ENCODE assay signal across 7 cellular contexts in the genomic region with DNA sequence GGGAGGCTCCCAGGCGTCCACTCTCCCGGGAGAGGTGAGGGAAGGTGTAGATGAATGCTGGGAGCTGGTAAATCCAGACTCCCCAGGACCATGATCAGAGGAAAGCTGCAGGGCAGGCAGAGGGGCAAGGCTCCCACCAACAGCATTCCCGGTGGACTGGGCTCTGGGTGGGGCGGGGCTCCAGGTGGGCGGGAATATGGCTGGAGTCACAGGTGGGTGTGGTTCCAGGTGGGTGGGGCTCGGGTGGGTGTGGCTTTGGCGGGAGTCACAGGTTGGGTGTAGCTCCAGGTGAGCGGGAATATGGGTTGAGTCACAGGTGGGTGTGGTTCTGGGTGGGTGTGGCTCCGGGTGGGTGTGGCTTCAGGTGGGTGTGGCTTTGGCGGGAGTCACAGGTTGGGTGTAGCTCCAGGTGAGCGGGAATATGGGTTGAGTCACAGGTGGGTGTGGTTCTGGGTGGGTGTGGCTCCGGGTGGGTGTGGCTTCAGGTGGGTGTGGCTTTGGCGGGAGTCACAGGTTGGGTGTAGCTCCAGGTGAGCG.
A peak's percentile ranks its signal among the peaks of the same experiment; 100 is the strongest.
DNase-seq lines count a peak whose midpoint lies in the region; ATAC-seq and TF ChIP-seq lines count a peak whose summit lies in the region.
"Not testable (repeated sequence)": the region's sequence is repeated elsewhere in the genome, so short reads cannot be mapped to it uniquely, and the experiment has no call there.

No MANE protein-coding gene starts in this region.

- not testable (repeated sequence) for H3K9me2 ChIP-seq in OCI-LY7 (ENCODE audit: insufficient read depth, low read length)

- dilution Hi-C loops in IMR-90 (cut with HindIII; ENCODE audit: low sequenced_read_pairs, unreplicated experiment); mammary epithelial cell (cut with HindIII; ENCODE audit: low sequenced_read_pairs): not testable (repeated sequence)

- in situ Hi-C loops in IMR-90 (cut with MboI; ENCODE audit: low sequenced_read_pairs); mammary epithelial cell (cut with MboI; ENCODE audit: low sequenced_read_pairs in 2 of 2): not testable (repeated sequence)

- not testable (repeated sequence) for H2BK15ac ChIP-seq in IMR-90 (ENCODE audit: low read depth, low read length)

- H3K79me1 ChIP-seq in IMR-90 (ENCODE audit: low read depth in 1 of 2, low read length in 2 of 2): not testable (repeated sequence)

- H3K4me1 Mint-ChIP-seq in activated CD8-positive, alpha-beta T cell treated with anti-CD3 and anti-CD28 coated beads, Interleukin-2, amount 10 ng/mL, durations not matched to agents 7 days and 5 days (ENCODE audit: low read depth); natural killer cell: not testable (repeated sequence)

- H3K9me3 ChIP-seq in IMR-90 (ENCODE audit: control insufficient read depth, insufficient read depth, low read length); OCI-LY7 (ENCODE audit: low read length); mammary epithelial cell (replicated peaks; ENCODE audit: insufficient read depth, low read length); right cardiac atrium (ENCODE audit: control insufficient read depth, low read length): not testable (repeated sequence)

- H2AFZ ChIP-seq in IMR-90 (replicated peaks; ENCODE audit: low read length, poor library complexity); OCI-LY7 (ENCODE audit: low read length); mammary epithelial cell (ENCODE audit: low read depth, low read length): not testable (repeated sequence)

- POLR2A ChIA-PET in IMR-90 (lab: Charles Lee; ENCODE audit: unreplicated experiment); OCI-LY7 (lab: Charles Lee); activated CD8-positive, alpha-beta T cell treated with anti-CD3 and anti-CD28 coated beads, Interleukin-2, amount 10 ng/mL, durations not matched to agents 7 days and 5 days (lab: Charles Lee): not testable (repeated sequence)

- not testable (repeated sequence) for BruUV-seq in IMR-90 (replicated peaks; lab: Mats Ljungman, UMichigan); OCI-LY7 (replicated peaks; lab: Mats Ljungman, UMichigan); mammary epithelial cell (replicated peaks; lab: Mats Ljungman, UMichigan)

- not testable (repeated sequence) for H3K23ac ChIP-seq in IMR-90 (ENCODE audit: low read depth, low read length)

- WGBS in IMR-90 (ENCODE audit: extremely low coverage in 2 of 2, insufficient read length in 1 of 2), 2 experiments: 37% methylated on average over 2 of the region's 14 CpGs; no CpG with 5 or more reads in 1 of the 2 experiments
- whole genome bisulfite sequencing in mammary epithelial cell (ENCODE audit: low coverage, missing lambda C conversion rate): 7% methylated on average over 3 of the region's 14 CpGs
- WGBS in right cardiac atrium: 43% methylated on average over 13 of the region's 14 CpGs

- peak overlapping the region; percentile 37 for H2AK9ac ChIP-seq in IMR-90 (replicated peaks; ENCODE audit: low read depth, low read length, poor library complexity)

- intact Hi-C loops in IMR-90 (cut with micrococcal nuclease); OCI-LY7 (cut with micrococcal nuclease; ENCODE audit: unreplicated experiment); mammary epithelial cell (cut with micrococcal nuclease); right cardiac atrium (cut with DNase I); natural killer cell (cut with micrococcal nuclease): not testable (repeated sequence)

- not testable (repeated sequence) for H3K9ac ChIP-seq in IMR-90 (ENCODE audit: low read depth, low read length); mammary epithelial cell (ENCODE audit: insufficient read depth, low read length)

- not testable (repeated sequence) for H2BK20ac ChIP-seq in IMR-90 (ENCODE audit: low read depth, low read length)

- not testable (repeated sequence) for H4K91ac ChIP-seq in IMR-90 (ENCODE audit: insufficient read depth, low read depth, low read length)

- H3K56ac ChIP-seq in IMR-90 (ENCODE audit: extremely low read depth, insufficient read depth, low read length): not testable (repeated sequence)

- H3K36me3 Mint-ChIP-seq in activated CD8-positive, alpha-beta T cell treated with anti-CD3 and anti-CD28 coated beads, Interleukin-2, amount 10 ng/mL, durations not matched to agents 7 days and 5 days (ENCODE audit: low read depth); natural killer cell: not testable (repeated sequence)

- H3K27me3 ChIP-seq in IMR-90 (ENCODE audit: control insufficient read depth, insufficient read depth, low read length): peaks cover 35% of the 10 kb centered on the region
- H3K27me3 ChIP-seq in mammary epithelial cell (ENCODE audit: insufficient read depth, low read length); right cardiac atrium (ENCODE audit: control insufficient read depth, insufficient read depth): not testable (repeated sequence)

- TF ChIP-seq RAD21 in IMR-90 (IDR thresholded peaks at IDR 0.05; ENCODE audit: low read length): not testable (repeated sequence)

- not testable (repeated sequence) for H3K79me2 ChIP-seq in OCI-LY7 (ENCODE audit: insufficient read depth, low read depth, low read length); mammary epithelial cell (ENCODE audit: insufficient read depth, low read length)

- H3K14ac ChIP-seq in IMR-90 (replicated peaks; ENCODE audit: low read depth, low read length): not testable (repeated sequence)

- not testable (repeated sequence) for H3K9me3 Mint-ChIP-seq in activated CD8-positive, alpha-beta T cell treated with anti-CD3 and anti-CD28 coated beads, Interleukin-2, amount 10 ng/mL, durations not matched to agents 7 days and 5 days (ENCODE audit: insufficient read depth); natural killer cell

- DNase-seq in DMS53 (lab: John Stamatoyannopoulos, UW) (peak; percentile 48), OCI-LY7 (ENCODE audit: low spot score) (peak; percentile 10), mammary epithelial cell (peak; percentile 12), right cardiac atrium (peak in 2 of 3 donors; percentile 16 to 49)
- DNase-seq in IMR-90; activated CD8-positive, alpha-beta T cell treated with anti-CD3 and anti-CD28 coated beads, Interleukin-2, amount 10 ng/mL, durations not matched to agents 7 days and 5 days; natural killer cell: not testable (repeated sequence)

- H3K4me3 ChIP-seq in IMR-90 (ENCODE audit: insufficient read depth, low read depth, low read length); OCI-LY7 (ENCODE audit: low read depth, low read length, poor library complexity, severe bottlenecking); mammary epithelial cell (replicated peaks in 1 of 3; ENCODE audit: insufficient read depth in 1 of 3, low read depth in 2 of 3, low read length in 3 of 3); right cardiac atrium (ENCODE audit: low read length): not testable (repeated sequence)

- not testable (repeated sequence) for H4K20me1 ChIP-seq in IMR-90 (ENCODE audit: insufficient read depth, low read length); OCI-LY7 (ENCODE audit: insufficient read depth, low read length); mammary epithelial cell (ENCODE audit: insufficient read depth, low read length)

- not testable (repeated sequence) for H2AK5ac ChIP-seq in IMR-90 (ENCODE audit: low read depth, low read length)

- not testable (repeated sequence) for H3K27me3 Mint-ChIP-seq in activated CD8-positive, alpha-beta T cell treated with anti-CD3 and anti-CD28 coated beads, Interleukin-2, amount 10 ng/mL, durations not matched to agents 7 days and 5 days (ENCODE audit: low read depth); natural killer cell (ENCODE audit: low read depth in 2 of 2)

- H4K5ac ChIP-seq in IMR-90 (ENCODE audit: low read depth, low read length): not testable (repeated sequence)

- not testable (repeated sequence) for ATAC-seq in IMR-90 (ENCODE audit: low read depth); right cardiac atrium
- ATAC-seq in activated CD8-positive, alpha-beta T cell treated with anti-CD3 and anti-CD28 coated beads, Interleukin-2, amount 10 ng/mL, durations not matched to agents 7 days and 5 days: peak; percentile 37
- peak in 2 of 3 donors; percentile 32 to 46 for ATAC-seq in natural killer cell

- peak overlapping the region; percentile 58 for H3K27ac Mint-ChIP-seq in activated CD8-positive, alpha-beta T cell treated with anti-CD3 and anti-CD28 coated beads, Interleukin-2, amount 10 ng/mL, durations not matched to agents 7 days and 5 days
- H3K27ac Mint-ChIP-seq in natural killer cell: not testable (repeated sequence)

- not testable (repeated sequence) for H3K36me3 ChIP-seq in IMR-90 (ENCODE audit: control insufficient read depth, insufficient read depth, low read length); OCI-LY7 (ENCODE audit: insufficient read depth, low read length); mammary epithelial cell (ENCODE audit: insufficient read depth, low read length)

- CTCF ChIA-PET in IMR-90 (lab: Yijun Ruan, JAX); OCI-LY7 (lab: Charles Lee; ENCODE audit: unreplicated experiment); activated CD8-positive, alpha-beta T cell treated with anti-CD3 and anti-CD28 coated beads, Interleukin-2, amount 10 ng/mL, durations not matched to agents 7 days and 5 days (lab: Charles Lee); mammary epithelial cell (lab: Charles Lee; ENCODE audit: low non-redundant PET): not testable (repeated sequence)

- not testable (repeated sequence) for H3K18ac ChIP-seq in IMR-90 (ENCODE audit: low read depth, low read length)

- H3K4me3 Mint-ChIP-seq in activated CD8-positive, alpha-beta T cell treated with anti-CD3 and anti-CD28 coated beads, Interleukin-2, amount 10 ng/mL, durations not matched to agents 7 days and 5 days: not testable (repeated sequence)
- peak overlapping the region; percentile 58 for H3K4me3 Mint-ChIP-seq in natural killer cell

- H4K8ac ChIP-seq in IMR-90 (ENCODE audit: low read depth in 2 of 2, low read length in 2 of 2): not testable (repeated sequence)

- not testable (repeated sequence) for H3K4ac ChIP-seq in IMR-90 (ENCODE audit: low read depth, low read length)

- not testable (repeated sequence) for H2BK120ac ChIP-seq in IMR-90 (ENCODE audit: low read depth, low read length)

- not testable (repeated sequence) for H2BK5ac ChIP-seq in IMR-90 (ENCODE audit: low read depth, low read length, poor library complexity, severe bottlenecking)

- not testable (repeated sequence) for TF ChIP-seq CTCF in IMR-90 (conservative IDR thresholded peaks at IDR 0.05; ENCODE audit: low read depth, low read length); OCI-LY7 (conservative IDR thresholded peaks at IDR 0.05; ENCODE audit: low read length); mammary epithelial cell (conservative IDR thresholded peaks at IDR 0.05 in 1 of 2, IDR thresholded peaks at IDR 0.05 in 1 of 2; ENCODE audit: extremely low read depth in 1 of 2, insufficient read depth in 1 of 2, low read depth in 1 of 2, low read length in 2 of 2); natural killer cell (IDR thresholded peaks at IDR 0.05)

- H3K4me2 ChIP-seq in IMR-90 (ENCODE audit: low read depth, low read length); OCI-LY7 (ENCODE audit: low read length); mammary epithelial cell (ENCODE audit: insufficient read depth, low read depth, low read length): not testable (repeated sequence)

- not testable (repeated sequence) for H3K27ac ChIP-seq in IMR-90 (ENCODE audit: insufficient read depth, low read length); OCI-LY7 (ENCODE audit: low read depth, low read length, poor library complexity, severe bottlenecking); mammary epithelial cell (ENCODE audit: insufficient read depth, low read depth, low read length); right cardiac atrium (ENCODE audit: low read length)

- TF ChIP-seq POLR2A in IMR-90 (IDR thresholded peaks at IDR 0.05; ENCODE audit: low read depth, low read length): not testable (repeated sequence)

- not testable (repeated sequence) for H3K4me1 ChIP-seq in IMR-90 (ENCODE audit: control insufficient read depth, insufficient read depth, low read length); OCI-LY7 (ENCODE audit: insufficient read depth, low read length, poor library complexity, severe bottlenecking); mammary epithelial cell (ENCODE audit: insufficient read depth, low read length); right cardiac atrium (ENCODE audit: control insufficient read depth, insufficient read depth, low read length)

- H3K9me1 ChIP-seq in IMR-90 (ENCODE audit: insufficient read depth, low read length): not testable (repeated sequence)
